16 cellular contexts compared by ENCODE assay signal in the genomic region with DNA sequence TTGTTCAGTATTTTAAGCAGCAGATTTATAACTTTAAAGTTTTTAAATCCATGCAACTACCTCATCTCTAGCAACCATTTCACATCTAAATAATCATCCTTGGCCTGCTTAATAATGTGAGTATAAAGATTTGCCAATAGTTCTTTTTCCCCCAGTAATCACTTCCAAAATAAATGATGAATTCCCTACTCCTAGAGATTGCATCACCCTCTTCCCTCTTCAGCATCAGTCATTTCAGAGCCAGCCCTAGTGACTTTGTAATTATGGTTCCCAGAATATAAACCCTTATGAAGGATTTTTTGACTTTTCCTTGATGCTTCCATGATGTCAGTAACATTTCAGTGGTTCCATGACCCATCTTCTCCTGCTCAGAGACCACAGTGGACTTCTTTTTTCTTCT. TPM values are rescaled to one million over a fixed set of nuclear protein-coding genes. Genes with fewer than 3 reads are reported as not detected.
DNase-seq lines count a peak whose midpoint lies in the region; ATAC-seq, FAIRE-seq and TF ChIP-seq lines count a peak whose summit lies in the region.
"Had no signal": no experiment of that assay in that cellular context is flagged by ENCODE, and none has a peak within 500 bp of the region (broad histone marks: within the 10 kb centered on the region; RNA-seq: fewer than 3 reads in every experiment).

No MANE protein-coding gene starts in this region.

- TF ChIP-seq CTCF in HepG2 (CRISPR knock-in tag; IDR thresholded peaks at IDR 0.05): no peak
- no peak for TF ChIP-seq CTCF in right lobe of liver (IDR thresholded peaks at IDR 0.05)
- TF ChIP-seq CTCF in osteoblast (IDR thresholded peaks at IDR 0.05; ENCODE audit: extremely low read depth, low read depth, low read length): no peak

- H3K79me2 ChIP-seq in HepG2 (ENCODE audit: insufficient read depth, low read length): no peaks in the 10 kb centered on the region
- H3K79me2 ChIP-seq in osteoblast (ENCODE audit: insufficient read depth, low read length): no peaks in the 10 kb centered on the region

- TF ChIP-seq POLR2A in HepG2 (IDR thresholded peaks at IDR 0.05; ENCODE audit: insufficient read depth in 1 of 2, low read depth in 2 of 2, low read length in 2 of 2) (no peak), right lobe of liver (IDR thresholded peaks at IDR 0.05) (no peak)

- POLR2A ChIA-PET in HepG2 (lab: Yijun Ruan, JAX): no interaction called here

- peaks cover 0 to 11% of the 10 kb centered on the region in 2 experiments; a peak in 3 of 5 replicates for H3K36me3 ChIP-seq in HepG2 (replicated peaks in 1 of 2; ENCODE audit: control insufficient read depth in 1 of 2, insufficient read depth in 2 of 2, low read length in 2 of 2)
- no peaks in the 10 kb centered on the region for H3K36me3 ChIP-seq in right lobe of liver
- H3K36me3 ChIP-seq in osteoblast (ENCODE audit: insufficient read depth, low read length): no peaks in the 10 kb centered on the region
- no peaks in the 10 kb centered on the region for H3K36me3 ChIP-seq in aorta (ENCODE audit: control insufficient read depth in 1 of 2, insufficient read depth in 2 of 2, low read length in 1 of 2)

- in situ Hi-C loops in HepG2 (cut with HindIII; ENCODE audit: extremely low pct_ligation_motif_present, low pct_unique_long_range_greater_than_20kb): no loop called here

- CTCF ChIA-PET in HepG2 (lab: Yijun Ruan, JAX; ENCODE audit: low intra/inter-chr PET ratio, low total read pairs): no interaction called here

- no peak overlapping the region for H3K4me3 ChIP-seq in HepG2 (replicated peaks in 1 of 3; ENCODE audit: insufficient read depth in 1 of 3, low read depth in 2 of 3, low read length in 3 of 3)
- no peak overlapping the region for H3K4me3 ChIP-seq in right lobe of liver
- no peak overlapping the region for H3K4me3 ChIP-seq in osteoblast (ENCODE audit: insufficient read depth, low read length)
- H3K4me3 ChIP-seq in aorta (ENCODE audit: low read length in 2 of 2): no peak overlapping the region
- H3K4me3 ChIP-seq: mucosa of descending colon had no signal

- DNase-seq in HepG2 (ENCODE audit: low spot score) (no peak), right lobe of liver (no peak), fibroblast of peridontal ligament (ENCODE audit: extremely low read depth) (peak; percentile 87), osteoblast (ENCODE audit: insufficient read length, low spot score, missing footprints) (peak; percentile 67), aorta (no peak), NCI-H82 (lab: John Stamatoyannopoulos, UW) (no peak), NCI-H524 treated with DMSO at 0.1 percent for 48 hours (lab: John Stamatoyannopoulos, UW) (no peak)
- DNase-seq in activated CD8-positive, alpha-beta memory T cell treated with anti-CD3 and anti-CD28 coated beads for 24 hours: no peak
- DNase-seq: activated CD4-positive, alpha-beta T cell treated with anti-CD3 and anti-CD28 coated beads for 36 hours; mucosa of descending colon; NCI-H2029 treated with DMSO at 0.1 percent for 48 hours; NK-92 treated with Interleukin-12 subunit alpha and Interleukin-12 subunit beta, amount 100 ng/mL, for 24 hours; SHP77 treated with DMSO at 0.1 percent for 48 hours; stimulated activated naive CD4-positive, alpha-beta T cell; T-helper 9 cell had no signal

- no peak for FAIRE-seq in HepG2 (lab: Jason Lieb, UNC)
- FAIRE-seq: frontal cortex had no signal

- H3K27me3 ChIP-seq in HepG2 (ENCODE audit: control insufficient read depth in 1 of 2, insufficient read depth in 2 of 2, low read length in 2 of 2) (no peaks in the 10 kb centered on the region), right lobe of liver (no peaks in the 10 kb centered on the region), osteoblast (ENCODE audit: insufficient read depth, low read length) (no peaks in the 10 kb centered on the region), aorta (ENCODE audit: control insufficient read depth in 1 of 2, insufficient read depth in 2 of 2, low read length in 1 of 2) (no peaks in the 10 kb centered on the region)

- H2AFZ ChIP-seq in HepG2 (ENCODE audit: low read length) (no peak overlapping the region), osteoblast (ENCODE audit: low read length) (no peak overlapping the region)

- H3K9ac ChIP-seq in HepG2 (ENCODE audit: insufficient read depth, low read depth, low read length): no peak overlapping the region

- no peaks in the 10 kb centered on the region for H4K20me1 ChIP-seq in HepG2 (ENCODE audit: insufficient read depth, low read length)
- H4K20me1 ChIP-seq in osteoblast (ENCODE audit: insufficient read depth, low read length): no peaks in the 10 kb centered on the region

- TF ChIP-seq EP300 in HepG2 (IDR thresholded peaks at IDR 0.05; ENCODE audit: low read depth in 2 of 2, low read length in 2 of 2): no peak
- TF ChIP-seq EP300 in HepG2 (CRISPR knock-in tag; IDR thresholded peaks at IDR 0.05; ENCODE audit: borderline replicate concordance): no peak

- H3K9me3 ChIP-seq in HepG2 (ENCODE audit: low read length) (peaks cover 7% of the 10 kb centered on the region), right lobe of liver (peaks cover 0 to 6% (median 0%) of the 10 kb centered on the region in 4 donors), osteoblast (ENCODE audit: low read depth, low read length) (no peaks in the 10 kb centered on the region), aorta (ENCODE audit: control insufficient read depth, low read length) (no peaks in the 10 kb centered on the region)
- H3K9me3 ChIP-seq: mucosa of descending colon had no signal

- ATAC-seq in HepG2 (no peak), right lobe of liver (no peak), aorta (ENCODE audit: low FRiP score) (peak; percentile 92)
- ATAC-seq: activated CD4-positive, alpha-beta T cell treated with anti-CD3 and anti-CD28 coated beads for 36 hours; mucosa of descending colon had no signal

- H3K27ac ChIP-seq in HepG2 (ENCODE audit: extremely low read length, insufficient read depth, low read length): no peak overlapping the region
- no peak overlapping the region for H3K27ac ChIP-seq in right lobe of liver
- H3K27ac ChIP-seq in osteoblast (ENCODE audit: low read depth, low read length): peak overlapping the region; percentile 40
- peak overlapping the region in 1 of 2 donors; percentile 99 for H3K27ac ChIP-seq in aorta (ENCODE audit: low read depth in 1 of 2, low read length in 2 of 2)

- no TSS peak for BruUV-seq in HepG2 (replicated peaks; lab: Mats Ljungman, UMichigan)

- TF ChIP-seq RAD21 in HepG2 (CRISPR knock-in tag; IDR thresholded peaks at IDR 0.05): no peak

- intact Hi-C loops in HepG2 (cut with micrococcal nuclease; ENCODE audit: unreplicated experiment): no loop called here
- intact Hi-C loops in right lobe of liver (cut with DNase I): no loop called here
- intact Hi-C loops in aorta (cut with DNase I): loop anchor here in 1 of 2 donors (10.0 kb wide), 2 partner anchors 66 to 286 kb away; no protein-coding TSS in a partner anchor

- H3K4me1 ChIP-seq in HepG2 (ENCODE audit: insufficient read depth, low read length) (no peaks in the 10 kb centered on the region), right lobe of liver (peaks cover 0 to 3% (median 0%) of the 10 kb centered on the region in 4 donors), osteoblast (ENCODE audit: insufficient read depth, low read length) (peaks cover 2% of the 10 kb centered on the region), aorta (ENCODE audit: control insufficient read depth in 1 of 2, insufficient read depth in 2 of 2, low read length in 2 of 2) (peaks cover 2 to 3% of the 10 kb centered on the region in 2 donors)

- H3K4me2 ChIP-seq in HepG2 (ENCODE audit: low read depth, low read length): no peak overlapping the region
- no peak overlapping the region for H3K4me2 ChIP-seq in osteoblast (ENCODE audit: insufficient read depth, low read length)

TF ChIP-seq in HepG2, 621 proteins besides CTCF, POLR2A, EP300 and RAD21:
- TF ChIP-seq CEBPB (IDR thresholded peaks at IDR 0.05; ENCODE audit: borderline replicate concordance, low read depth, low read length): peak; percentile 35; the same call in 1 of the 2 replicates
- no peak for TF ChIP-seq FOSL2 (CRISPR knock-in tag; IDR thresholded peaks at IDR 0.05)

RNA-seq across cellular contexts. Expression of a gene that starts 36.3 kb away (rescaled TPM):
- 8.1 and 10.2 TPM in 2 replicates for total RNA-seq in HepG2 (2016; rRNA removed; fragmentation: Illumina TruSeq; extraction: Trizol)
- 1.0 and 1.1 TPM in 2 replicates for total RNA-seq in HepG2 (2016; cell fraction: cytosol; rRNA removed; fragmentation: Illumina TruSeq; extraction: Trizol; ENCODE audit: low read depth)
- 7.7 and 10.2 TPM in 2 replicates for total RNA-seq in HepG2 (2016; cell fraction: insoluble cytoplasmic fraction; rRNA removed; fragmentation: Illumina TruSeq; extraction: Trizol)
- 2.4 and 3.3 TPM in 2 replicates for total RNA-seq in HepG2 (2016; cell fraction: membrane; rRNA removed; fragmentation: Illumina TruSeq; extraction: Trizol)
- total RNA-seq in HepG2 (2016; cell fraction: nucleus; rRNA removed; fragmentation: Illumina TruSeq; extraction: Trizol): 5.5 and 5.9 TPM in 2 replicates
- polyA plus RNA-seq in HepG2 (2011; rRNA removed): 166 and 187 TPM in 2 replicates
- polyA plus RNA-seq in HepG2 (2011; cell fraction: cytosol; rRNA removed): 125 and 126 TPM in 2 replicates
- polyA plus RNA-seq in HepG2 (2011; cell fraction: nucleus; rRNA removed): 122 and 131 TPM in 2 replicates
- polyA plus RNA-seq in HepG2 (2012): 68.2 and 110 TPM in 2 replicates
- 0.85 and 0.89 TPM in 2 replicates for polyA plus RNA-seq in HepG2 (2016; cell fraction: cytosol; fragmentation: Illumina TruSeq; extraction: Trizol; ENCODE audit: low read depth)
- 13.3 and 13.4 TPM in 2 replicates for polyA plus RNA-seq in HepG2 (2016; cell fraction: insoluble cytoplasmic fraction; fragmentation: Illumina TruSeq; extraction: Trizol; ENCODE audit: low read depth)
- polyA plus RNA-seq in HepG2 (2016; cell fraction: membrane; fragmentation: Illumina TruSeq; extraction: Trizol; ENCODE audit: low read depth): 1.5 and 2.1 TPM in 2 replicates
- polyA plus RNA-seq in HepG2 (2016; cell fraction: nucleus; fragmentation: Illumina TruSeq; extraction: Trizol; ENCODE audit: insufficient read depth, low read depth): 8.6 and 9.7 TPM in 2 replicates
- polyA minus RNA-seq in HepG2 (2011; rRNA and poly(A)+ RNA removed; ENCODE audit: low replicate concordance): 0.05 and 92.6 TPM in 2 replicates
- 131 and 135 TPM in 2 replicates for polyA minus RNA-seq in HepG2 (2011; cell fraction: cytosol; rRNA and poly(A)+ RNA removed)
- 134 and 197 TPM in 2 replicates for polyA minus RNA-seq in HepG2 (2011; cell fraction: nucleus; rRNA and poly(A)+ RNA removed)
- total RNA-seq in right lobe of liver: 10 to 100 TPM in 1 of 6 experiments, 1 to 10 TPM in 4, under 1 TPM in 1; 0.97 to 10.8 (median 3.6) TPM
- 5.8 and 5.9 TPM in 2 replicates for total RNA-seq in osteoblast
- 100 to 1,000 TPM; 332 to 861 TPM for total RNA-seq in aorta
- polyA plus RNA-seq in aorta: 100 to 1,000 TPM; 168 to 170 TPM

Comparison
In these comparisons a context has a peak if more than half of its experiments do, and no peak if none do; other contexts are left out.
1. DNase-seq: peak in fibroblast of peridontal ligament (single experiment) and osteoblast (single experiment); none in HepG2 (single experiment), right lobe of liver (0 of 3), aorta (0 of 2), NCI-H82 (single experiment), NCI-H524 treated with DMSO at 0.1 percent for 48 hours (single experiment) and activated CD8-positive, alpha-beta memory T cell treated with anti-CD3 and anti-CD28 coated beads for 24 hours (single experiment).
2. RNA of a gene that starts 36.3 kb away (total RNA-seq): 332 to 861 TPM in aorta; 1.0 to 10.2 TPM in HepG2, 5.8 to 5.9 TPM in osteoblast and 0.97 to 10.8 TPM in right lobe of liver; every median in the first group is over 10 times any median in the second.